Comparison of ENCODE assay signal across 9 cellular contexts in the genomic region with DNA sequence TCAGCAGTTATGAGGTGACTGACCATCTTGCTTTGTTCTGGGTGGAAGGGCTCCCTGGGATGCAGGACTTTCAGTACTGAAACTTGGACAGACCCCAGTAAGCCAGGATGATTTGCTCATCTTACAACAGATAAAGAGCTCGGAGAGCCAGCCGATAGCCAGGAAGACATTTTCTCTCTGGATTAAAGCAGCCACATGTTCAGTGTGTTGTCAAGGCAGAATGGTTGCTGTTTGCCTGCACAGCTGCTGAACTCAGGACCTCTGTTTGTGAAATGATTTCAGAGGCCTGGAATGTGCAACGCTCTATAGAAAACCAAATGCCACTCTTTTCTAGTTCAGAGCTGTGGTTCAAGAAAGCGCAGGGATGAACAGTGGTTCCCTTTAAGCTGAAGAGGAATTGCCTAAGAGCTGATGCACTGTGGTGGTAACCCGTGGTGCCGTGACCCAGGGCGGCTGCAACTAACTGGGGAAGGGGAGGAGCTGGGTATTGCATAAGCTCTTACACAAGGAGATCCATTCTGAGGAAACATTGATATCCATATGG. TPM values are rescaled to one million over a fixed set of nuclear protein-coding genes. Genes with fewer than 3 reads are reported as not detected.
DNase-seq lines count a peak whose midpoint lies in the region; ATAC-seq and TF ChIP-seq lines count a peak whose summit lies in the region.
"Had no signal": no experiment of that assay in that cellular context is flagged by ENCODE, and none has a peak within 500 bp of the region (broad histone marks: within the 10 kb centered on the region; RNA-seq: fewer than 3 reads in every experiment).

No MANE protein-coding gene starts in this region.

- DNase-seq in MG63 (peak; percentile 50), choroid plexus epithelial cell (ENCODE audit: low read depth) (peak; percentile 99), lower lobe of right lung (peak; percentile 75), upper lobe of right lung (peak; percentile 83), globus pallidus (ENCODE audit: low spot score) (no peak), NCI-H146 treated with DMSO at 0.1 percent for 48 hours (lab: John Stamatoyannopoulos, UW; ENCODE audit: unreplicated experiment) (no peak)
- no peak for DNase-seq in stimulated activated CD4-positive, alpha-beta T cell treated with anti-CD3 and anti-CD28 coated beads, Interleukin-2, amount 100 ng/mL, for 24 hours

- H3K36me3 ChIP-seq in MG63, result no peaks in the 10 kb centered on the region
- no peaks in the 10 kb centered on the region for H3K36me3 ChIP-seq in lower lobe of right lung
- H3K36me3 ChIP-seq in upper lobe of right lung, result no peaks in the 10 kb centered on the region

- H3K27ac ChIP-seq in lower lobe of right lung (peak overlapping the region; percentile 73), upper lobe of right lung (peak overlapping the region; percentile 66)

- no peaks in the 10 kb centered on the region for H3K9me3 ChIP-seq in MG63
- H3K9me3 ChIP-seq in lower lobe of right lung, result no peaks in the 10 kb centered on the region
- no peaks in the 10 kb centered on the region for H3K9me3 ChIP-seq in upper lobe of right lung

- H3K27me3 ChIP-seq in MG63 (no peaks in the 10 kb centered on the region), lower lobe of right lung (ENCODE audit: low read depth) (no peaks in the 10 kb centered on the region), upper lobe of right lung (no peaks in the 10 kb centered on the region)

- ATAC-seq in lower lobe of right lung (peak; percentile 90 to 91), upper lobe of right lung (peak; percentile 92), HG02623 (IDR thresholded peaks at IDR 0.05; ENCODE audit: unreplicated experiment) (no peak)
- ATAC-seq: Panc1 had no signal

- H3K4me1 ChIP-seq in lower lobe of right lung (peaks cover 46% of the 10 kb centered on the region), upper lobe of right lung (peaks cover 36% of the 10 kb centered on the region)

- H3K4me3 ChIP-seq in MG63, result no peak overlapping the region
- no peak overlapping the region for H3K4me3 ChIP-seq in choroid plexus epithelial cell (ENCODE audit: low read depth, low read length)
- no peak overlapping the region for H3K4me3 ChIP-seq in lower lobe of right lung
- no peak overlapping the region for H3K4me3 ChIP-seq in upper lobe of right lung

- intact Hi-C loops in lower lobe of right lung (cut with DNase I), result no loop called here
- intact Hi-C loops in upper lobe of right lung (cut with DNase I), result no loop called here

- TF ChIP-seq CTCF in choroid plexus epithelial cell (conservative IDR thresholded peaks at IDR 0.05; ENCODE audit: low read depth, low read length) (no peak), lower lobe of right lung (IDR thresholded peaks at IDR 0.05) (no peak), upper lobe of right lung (IDR thresholded peaks at IDR 0.05) (no peak)

RNA-seq across cellular contexts. Expression of gene CASQ2, which starts 40.7 kb away (rescaled TPM):
- total RNA-seq in MG63 (2014; rRNA removed; shearing (Covaris generic); ENCODE audit: low replicate concordance), result not detected in 2 replicates
- 3.3 TPM for total RNA-seq in lower lobe of right lung
- total RNA-seq in upper lobe of right lung, result 1.3 TPM

Comparison
In these comparisons a context has a peak if more than half of its experiments do, and no peak if none do; other contexts are left out.
1. DNase-seq: peak in MG63 (single experiment), choroid plexus epithelial cell (single experiment), lower lobe of right lung (single experiment) and upper lobe of right lung (single experiment); none in globus pallidus (single experiment), NCI-H146 treated with DMSO at 0.1 percent for 48 hours (single experiment) and stimulated activated CD4-positive, alpha-beta T cell treated with anti-CD3 and anti-CD28 coated beads, Interleukin-2, amount 100 ng/mL, for 24 hours (0 of 2).